In genomic region chr3:31752305-31753049, GRCh38 we compare ENCODE assay signal across 23 cellular contexts.
DNase-seq lines count a peak whose midpoint lies in the region; ATAC-seq, FAIRE-seq and TF ChIP-seq lines count a peak whose summit lies in the region.
"Had no signal": no experiment of that assay in that cellular context is flagged by ENCODE, and none has a peak within 500 bp of the region (broad histone marks: within the 10 kb centered on the region; RNA-seq: fewer than 3 reads in every experiment).

No MANE protein-coding gene starts in this region.

- H3K9me3 Mint-ChIP-seq in stimulated activated memory B cell treated with anti-CD40 and anti-IgM and Interleukin-4, amounts not matched to agents 10 μg/mL and 1 μg/mL and 100 μg/mL, for 72 hours: no peaks in the 10 kb centered on the region
- H3K9me3 Mint-ChIP-seq: GM23338 had no signal

- H3K27ac ChIP-seq in HEK293 (ENCODE audit: extremely low read depth, low read depth, low read length): no peak overlapping the region
- 0 out of 2 replicates have a peak overlapping the region, but pooled peaks have one; percentile 4 for H3K27ac ChIP-seq in Karpas-422 (ENCODE audit: low read length)
- H3K27ac ChIP-seq: HL-60 had no signal

- no peaks in the 10 kb centered on the region; the same call in none of the 2 replicates for H3K4me1 ChIP-seq in HEK293 (ENCODE audit: control insufficient read depth, insufficient read depth, low read length)
- H3K4me1 ChIP-seq in Karpas-422 (ENCODE audit: low read length): peaks cover 11% of the 10 kb centered on the region
- H3K4me1 ChIP-seq: HAP-1 had no signal

- no peaks in the 10 kb centered on the region for H3K9me3 ChIP-seq in HEK293 (ENCODE audit: control insufficient read depth, insufficient read depth, low read depth, low read length)
- no peaks in the 10 kb centered on the region for H3K9me3 ChIP-seq in Karpas-422 (ENCODE audit: low read length)

- peak; percentile 78 for FAIRE-seq in endometrium (lab: Jason Lieb, UNC)
- no peak for FAIRE-seq in frontal cortex (lab: Jason Lieb, UNC)
- FAIRE-seq: GM12891, HepG2 had no signal

- POLR2A ChIA-PET in HEK293 (lab: Yijun Ruan, JAX): no interaction called here

- no peaks in the 10 kb centered on the region for H4K20me1 ChIP-seq in Karpas-422 (ENCODE audit: insufficient read depth, low read depth, low read length)

- no peak for TF ChIP-seq CTCF in HEK293 (tag by site-specific recombination; IDR thresholded peaks at IDR 0.05)

- no peak for ATAC-seq in stimulated activated memory B cell treated with anti-CD40 and anti-IgM and Interleukin-4, amounts not matched to agents 10 μg/mL and 1 μg/mL and 100 μg/mL, for 72 hours
- ATAC-seq in GM18498 (IDR thresholded peaks at IDR 0.05; ENCODE audit: unreplicated experiment): no peak
- ATAC-seq: GM23338, HepG2, Panc1 had no signal

- peak overlapping the region; percentile 22 for H3K27ac Mint-ChIP-seq in stimulated activated memory B cell treated with anti-CD40 and anti-IgM and Interleukin-4, amounts not matched to agents 10 μg/mL and 1 μg/mL and 100 μg/mL, for 72 hours
- H3K27ac Mint-ChIP-seq: CD4-positive, CD25-positive, alpha-beta regulatory T cell; GM23338 had no signal

- H3K27me3 Mint-ChIP-seq in stimulated activated memory B cell treated with anti-CD40 and anti-IgM and Interleukin-4, amounts not matched to agents 10 μg/mL and 1 μg/mL and 100 μg/mL, for 72 hours: no peaks in the 10 kb centered on the region

- no peak overlapping the region for H3K4me3 ChIP-seq in HEK293 (ENCODE audit: low read depth, low read length)
- H3K4me3 ChIP-seq in Karpas-422 (ENCODE audit: low read length): no peak overlapping the region
- H3K4me3 ChIP-seq: GM23338, HAP-1 had no signal

- no peak overlapping the region for H3K9ac ChIP-seq in Karpas-422 (ENCODE audit: low read length)

- no peaks in the 10 kb centered on the region for H3K9me2 ChIP-seq in Karpas-422 (replicated peaks; ENCODE audit: insufficient read depth, low read length)

- peaks cover 52% of the 10 kb centered on the region for H3K36me3 Mint-ChIP-seq in stimulated activated memory B cell treated with anti-CD40 and anti-IgM and Interleukin-4, amounts not matched to agents 10 μg/mL and 1 μg/mL and 100 μg/mL, for 72 hours
- H3K36me3 Mint-ChIP-seq: CD4-positive, CD25-positive, alpha-beta regulatory T cell had no signal

- DNase-seq in Karpas-422 (no peak), frontal cortex (ENCODE audit: low spot score in 2 of 2) (no peak), DMS 273 (lab: John Stamatoyannopoulos, UW; ENCODE audit: unreplicated experiment) (no peak)
- DNase-seq: CD4-positive, CD25-positive, alpha-beta regulatory T cell; COR-L47; DMS153; KBM-7; NCI-H1417; NCI-H2029; NCI-H2171; NCI-H345; NCI-H524; NCI-H82 had no signal

- no peak overlapping the region for H2AFZ ChIP-seq in Karpas-422 (ENCODE audit: low read length)
- H2AFZ ChIP-seq: GM23338 had no signal

- H3K4me3 Mint-ChIP-seq in stimulated activated memory B cell treated with anti-CD40 and anti-IgM and Interleukin-4, amounts not matched to agents 10 μg/mL and 1 μg/mL and 100 μg/mL, for 72 hours: no peak overlapping the region
- H3K4me3 Mint-ChIP-seq: CD4-positive, CD25-positive, alpha-beta regulatory T cell; GM23338 had no signal

- H3K36me3 ChIP-seq in HEK293 (ENCODE audit: control insufficient read depth in 2 of 2, insufficient read depth in 1 of 2, low read length in 2 of 2): no peaks in the 10 kb centered on the region
- H3K36me3 ChIP-seq in Karpas-422 (ENCODE audit: insufficient read depth, low read length): peaks cover 22% of the 10 kb centered on the region
- H3K36me3 ChIP-seq: HAP-1 had no signal

- H3K27me3 ChIP-seq in Karpas-422 (ENCODE audit: low read length): no peaks in the 10 kb centered on the region

- H3K4me2 ChIP-seq in Karpas-422 (ENCODE audit: low read depth, low read length, poor library complexity, severe bottlenecking): no peak overlapping the region
- H3K4me2 ChIP-seq: GM23338 had no signal

- H3K4me1 Mint-ChIP-seq in stimulated activated memory B cell treated with anti-CD40 and anti-IgM and Interleukin-4, amounts not matched to agents 10 μg/mL and 1 μg/mL and 100 μg/mL, for 72 hours: peaks cover 50% of the 10 kb centered on the region

- peaks cover 92% of the 10 kb centered on the region for H3K79me2 ChIP-seq in Karpas-422 (ENCODE audit: low read length)

- CTCF ChIA-PET in HEK293 (lab: Yijun Ruan, JAX): no interaction called here

TF ChIP-seq in HEK293, 187 proteins besides CTCF, POLR2A, EP300 and RAD21:
- TF ChIP-seq ZSCAN16 (tag by site-specific recombination; IDR thresholded peaks at IDR 0.05) (peak; percentile 90; the same call in 1 of the 2 replicates), SCRT2 (tag by site-specific recombination; IDR thresholded peaks at IDR 0.05) (0 out of 2 replicates have a peak, but pooled peaks have one; percentile 22), GLIS2 (tag by site-specific recombination; IDR thresholded peaks at IDR 0.05) (no peak), ZNF292 (tag by site-specific recombination; IDR thresholded peaks at IDR 0.05; ENCODE audit: borderline replicate concordance, low read depth) (no peak)
TF ChIP-seq in HEK293: peak in this region for 2.
